ENCODE assay signal across 8 cellular contexts in genomic region chr19:17777840-17778620, GRCh38. TPM values are rescaled to one million over a fixed set of nuclear protein-coding genes. Genes with fewer than 3 reads are reported as not detected.
DNase-seq lines count a peak whose midpoint lies in the region; ATAC-seq, FAIRE-seq and TF ChIP-seq lines count a peak whose summit lies in the region.

No MANE protein-coding gene starts in this region.

- POLR2A ChIA-PET in PC-3 (lab: Charles Lee; ENCODE audit: unreplicated experiment): no interaction called here

- H3K4me2 ChIP-seq in GM23248 (ENCODE audit: unreplicated experiment) (no peak overlapping the region), PC-3 (ENCODE audit: low read length) (peak overlapping the region; percentile 81), astrocyte (ENCODE audit: low read length) (peak overlapping the region; percentile 54), keratinocyte (ENCODE audit: control insufficient read depth, extremely low read depth, insufficient read depth, low read depth, low read length) (peak overlapping the region; percentile 64)

- H3F3A ChIP-seq in GM23248 (ENCODE audit: insufficient read depth) (no peaks in the 10 kb centered on the region), PC-3 (ENCODE audit: low read length, unreplicated experiment) (no peaks in the 10 kb centered on the region)

- H3K9me3 ChIP-seq in GM23248 (ENCODE audit: low read depth) (no peaks in the 10 kb centered on the region), PC-3 (ENCODE audit: low read length) (no peaks in the 10 kb centered on the region), astrocyte (ENCODE audit: insufficient read depth, low read depth, low read length) (no peaks in the 10 kb centered on the region), keratinocyte (ENCODE audit: control insufficient read depth, low read depth, low read length) (no peaks in the 10 kb centered on the region)

- H3K4me3 ChIP-seq in GM23248 (no peak overlapping the region; the same call in 1 of the 2 replicates), PC-3 (ENCODE audit: low read length) (peak overlapping the region; percentile 62), astrocyte (ENCODE audit: insufficient read depth, low read depth, low read length) (no peak overlapping the region), keratinocyte (ENCODE audit: control insufficient read depth in 2 of 3, extremely low read depth in 1 of 3, insufficient read depth in 2 of 3, low read depth in 1 of 3, low read length in 3 of 3) (peak overlapping the region; percentile 32 to 37 (median 37))

- DNase-seq in GM23248 (peak; percentile 69), PC-3 (peak; percentile 94), astrocyte (ENCODE audit: low read depth) (no peak), keratinocyte (ENCODE audit: low read depth, low spot score) (no peak), pons (ENCODE audit: low spot score) (no peak), epidermal melanocyte (ENCODE audit: insufficient read length, low spot score) (no peak)
- peak; percentile 35 for DNase-seq in stimulated activated CD8-positive, alpha-beta memory T cell treated with anti-CD3 and anti-CD28 coated beads, Interleukin-4, amount 100 ng/mL, for 24 hours (ENCODE audit: low read depth)

- no peak overlapping the region for H3K27ac ChIP-seq in GM23248
- H3K27ac ChIP-seq in PC-3 (ENCODE audit: low read length): peak overlapping the region; percentile 56
- H3K27ac ChIP-seq in astrocyte (ENCODE audit: low read depth, low read length): no peak overlapping the region
- no peak overlapping the region for H3K27ac ChIP-seq in keratinocyte (ENCODE audit: control insufficient read depth, insufficient read depth, low read length)

- H3K27ac Mint-ChIP-seq in astrocyte (ENCODE audit: unreplicated experiment): no peak overlapping the region

- H3K9me1 ChIP-seq in keratinocyte (ENCODE audit: control insufficient read depth, extremely low read depth, insufficient read depth, low read length): no peaks in the 10 kb centered on the region

- no TSS peak for BruUV-seq in PC-3 (replicated peaks; lab: Mats Ljungman, UMichigan)

- H3K9me2 ChIP-seq in GM23248 (ENCODE audit: insufficient read depth) (no peaks in the 10 kb centered on the region), PC-3 (replicated peaks; ENCODE audit: low read length) (no peaks in the 10 kb centered on the region)

- no peaks in the 10 kb centered on the region for H3K36me3 Mint-ChIP-seq in astrocyte (ENCODE audit: low read depth, unreplicated experiment)

- in situ Hi-C loops in GM23248 (cut with MboI): no loop called here

- H3K4me3 Mint-ChIP-seq in astrocyte (ENCODE audit: unreplicated experiment): no peak overlapping the region

- intact Hi-C loops in PC-3 (cut with micrococcal nuclease): loop anchor here (2.0 to 5.0 kb wide), 3 partner anchors 19 to 266 kb away; partner anchors contain the start of genes PGLS and RPL18A

- TF ChIP-seq CTCF in PC-3 (conservative IDR thresholded peaks at IDR 0.05; ENCODE audit: low read depth, low read length) (no peak), astrocyte (IDR thresholded peaks at IDR 0.05; ENCODE audit: insufficient read depth, low read depth, low read length) (no peak), keratinocyte (optimal IDR thresholded peaks at IDR 0.05 in 1 of 3, IDR thresholded peaks at IDR 0.05 in 1 of 3, conservative IDR thresholded peaks at IDR 0.05 in 1 of 3; ENCODE audit: extremely low read depth in 1 of 3, insufficient read depth in 2 of 3, low read length in 3 of 3) (no peak)

- H3K4me1 Mint-ChIP-seq in astrocyte (ENCODE audit: low read depth, unreplicated experiment): no peaks in the 10 kb centered on the region

- ATAC-seq in PC-3 (peak; percentile 80), GM18498 (IDR thresholded peaks at IDR 0.05; ENCODE audit: unreplicated experiment) (no peak)

- dilution Hi-C loops in keratinocyte (cut with MboI; ENCODE audit: extremely low pct_ligation_motif_present, low sequenced_read_pairs): no loop called here

- H3K27me3 ChIP-seq in GM23248 (replicated peaks; ENCODE audit: insufficient read depth) (no peaks in the 10 kb centered on the region), PC-3 (ENCODE audit: low read length) (no peaks in the 10 kb centered on the region), astrocyte (ENCODE audit: insufficient read depth, low read length) (no peaks in the 10 kb centered on the region), keratinocyte (ENCODE audit: control insufficient read depth, extremely low read depth, insufficient read depth, low read length) (peaks cover 5% of the 10 kb centered on the region)

- H2AFZ ChIP-seq in GM23248: peak overlapping the region; percentile 57
- H2AFZ ChIP-seq in PC-3 (ENCODE audit: low read length): peak overlapping the region; percentile 87
- peak overlapping the region; percentile 56 for H2AFZ ChIP-seq in astrocyte (ENCODE audit: low read depth, low read length)
- peak overlapping the region; percentile 70 for H2AFZ ChIP-seq in keratinocyte (ENCODE audit: control insufficient read depth, low read length)

- H3K4me1 ChIP-seq in GM23248 (ENCODE audit: insufficient read depth) (no peaks in the 10 kb centered on the region), PC-3 (ENCODE audit: insufficient read depth, low read length) (peaks cover 23% of the 10 kb centered on the region), astrocyte (ENCODE audit: insufficient read depth, low read length) (no peaks in the 10 kb centered on the region), keratinocyte (ENCODE audit: control insufficient read depth, extremely low read depth, insufficient read depth, low read length) (peaks cover 3% of the 10 kb centered on the region)

- H3K9ac ChIP-seq in GM23248 (no peak overlapping the region), PC-3 (ENCODE audit: low read length) (peak overlapping the region; percentile 68), astrocyte (ENCODE audit: low read length) (no peak overlapping the region), keratinocyte (ENCODE audit: control insufficient read depth, extremely low read depth, insufficient read depth, low read length) (no peak overlapping the region)

- H3K27me3 Mint-ChIP-seq in astrocyte (ENCODE audit: low read depth, unreplicated experiment): peaks cover 27% of the 10 kb centered on the region

- no peaks in the 10 kb centered on the region for H4K20me1 ChIP-seq in GM23248 (ENCODE audit: insufficient read depth)
- no peaks in the 10 kb centered on the region for H4K20me1 ChIP-seq in PC-3 (ENCODE audit: low read length)
- H4K20me1 ChIP-seq in astrocyte (ENCODE audit: insufficient read depth, low read length): no peaks in the 10 kb centered on the region
- H4K20me1 ChIP-seq in keratinocyte (ENCODE audit: control insufficient read depth, extremely low read depth, insufficient read depth, low read length): no peaks in the 10 kb centered on the region

- no peaks in the 10 kb centered on the region for H3K36me3 ChIP-seq in GM23248 (ENCODE audit: low read depth)
- H3K36me3 ChIP-seq in PC-3 (ENCODE audit: low read depth, low read length): no peaks in the 10 kb centered on the region
- H3K36me3 ChIP-seq in astrocyte (ENCODE audit: insufficient read depth, low read length): no peaks in the 10 kb centered on the region
- H3K36me3 ChIP-seq in keratinocyte (ENCODE audit: control insufficient read depth in 2 of 2, extremely low read depth in 1 of 2, insufficient read depth in 2 of 2, low read length in 2 of 2): no peaks in the 10 kb centered on the region

- peaks cover 5% of the 10 kb centered on the region for H3K9me3 Mint-ChIP-seq in astrocyte (ENCODE audit: unreplicated experiment)

- WGBS in GM23248 (ENCODE audit: low coverage in 1 of 2, low lambda C conversion rate in 2 of 2, missing lambda C conversion rate in 2 of 2), 2 experiments: 30% methylated on average over 24 to 25 of the region's 25 CpGs

- H3K79me2 ChIP-seq in GM23248 (ENCODE audit: insufficient read depth) (no peaks in the 10 kb centered on the region), PC-3 (ENCODE audit: low read length) (no peaks in the 10 kb centered on the region), astrocyte (ENCODE audit: insufficient read depth, low read length) (no peaks in the 10 kb centered on the region), keratinocyte (ENCODE audit: control insufficient read depth, insufficient read depth, low read length) (no peaks in the 10 kb centered on the region)

- CTCF ChIA-PET in PC-3 (lab: Charles Lee): no interaction called here

- FAIRE-seq in astrocyte (lab: Jason Lieb, UNC): no peak
- no peak for FAIRE-seq in keratinocyte (lab: Jason Lieb, UNC)

RNA-seq across cellular contexts. Expression of gene B3GNT3, which starts 16.9 kb away (rescaled TPM):
- not detected in 2 replicates for total RNA-seq in GM23248 (2014; rRNA removed; shearing (Covaris generic))
- polyA plus RNA-seq in GM23248 (2016; fragmentation: Nextera tagmentation; extraction: Ambion mirVana) (not detected in 2 replicates), keratinocyte (3.6 to 5.1 TPM (median 4.4 TPM) in 3 replicates)
- total RNA-seq in PC-3 (2014; rRNA removed) (39.5 and 41.7 TPM in 2 replicates), astrocyte (0.36 TPM in 1 of 2 replicates, not detected in the other)
- polyA plus RNA-seq in keratinocyte (2011; ENCODE audit: low read depth): 0.59 TPM
- 1.9 and 2.4 TPM in 2 replicates for polyA plus RNA-seq in keratinocyte (2011; cell fraction: cytosol; rRNA removed)
- polyA plus RNA-seq in keratinocyte (2011; cell fraction: nucleus; rRNA removed): 6.2 and 7.7 TPM in 2 replicates
- polyA plus RNA-seq in keratinocyte (2012; ENCODE audit: low replicate concordance): 6.2 and 7.2 TPM in 2 replicates
- 4.9 to 12.7 TPM (median 4.9 TPM) in 3 replicates for polyA minus RNA-seq in keratinocyte
- polyA minus RNA-seq in keratinocyte (2011; cell fraction: cytosol; rRNA and poly(A)+ RNA removed): 5.4 TPM
- polyA minus RNA-seq in keratinocyte (2011; cell fraction: nucleus; rRNA and poly(A)+ RNA removed): 6.3 and 9.2 TPM in 2 replicates

RNA-seq across cellular contexts. Expression of gene FCHO1, which starts 26.8 kb away (rescaled TPM):
- 0.43 and 0.89 TPM in 2 replicates for total RNA-seq in GM23248 (2014; rRNA removed; shearing (Covaris generic))
- polyA plus RNA-seq in GM23248 (2016; fragmentation: Nextera tagmentation; extraction: Ambion mirVana): 0.96 and 1.1 TPM in 2 replicates
- total RNA-seq in PC-3 (2014; rRNA removed): 21.0 and 29.5 TPM in 2 replicates
- total RNA-seq in astrocyte: 1.7 and 2.0 TPM in 2 replicates
- 0.14 to 0.22 TPM (median 0.21 TPM) in 3 replicates for polyA plus RNA-seq in keratinocyte
- 2.6 TPM for polyA plus RNA-seq in keratinocyte (2011; ENCODE audit: low read depth)
- 0.36 and 0.81 TPM in 2 replicates for polyA plus RNA-seq in keratinocyte (2011; cell fraction: cytosol; rRNA removed)
- polyA plus RNA-seq in keratinocyte (2011; cell fraction: nucleus; rRNA removed): 0.42 and 0.69 TPM in 2 replicates
- polyA plus RNA-seq in keratinocyte (2012; ENCODE audit: low replicate concordance): 3.3 and 4.1 TPM in 2 replicates
- polyA minus RNA-seq in keratinocyte: 0.26 to 5.0 TPM (median 0.66 TPM) in 3 replicates
- 4.6 TPM for polyA minus RNA-seq in keratinocyte (2011; cell fraction: cytosol; rRNA and poly(A)+ RNA removed)
- polyA minus RNA-seq in keratinocyte (2011; cell fraction: nucleus; rRNA and poly(A)+ RNA removed): not detected in 2 replicates

RNA-seq across cellular contexts. Expression of gene INSL3, which starts 43.3 kb away (rescaled TPM):
- total RNA-seq in GM23248 (2014; rRNA removed; shearing (Covaris generic)): not detected in 2 replicates
- polyA plus RNA-seq in GM23248 (2016; fragmentation: Nextera tagmentation; extraction: Ambion mirVana) (not detected in 2 replicates), keratinocyte (0.19 to 0.24 TPM in 2 of 3 replicates, not detected in the other)
- total RNA-seq in PC-3 (2014; rRNA removed) (not detected in 2 replicates), astrocyte (not detected in 2 replicates)
- polyA plus RNA-seq in keratinocyte (2011; ENCODE audit: low read depth): not detected
- 0.62 and 0.94 TPM in 2 replicates for polyA plus RNA-seq in keratinocyte (2011; cell fraction: cytosol; rRNA removed)
- 0.42 TPM in 1 of 2 replicates, not detected in the other for polyA plus RNA-seq in keratinocyte (2011; cell fraction: nucleus; rRNA removed)
- 0.16 and 0.99 TPM in 2 replicates for polyA plus RNA-seq in keratinocyte (2012; ENCODE audit: low replicate concordance)
- polyA minus RNA-seq in keratinocyte: 0.51 to 1.5 TPM in 2 of 3 replicates, not detected in the other
- not detected for polyA minus RNA-seq in keratinocyte (2011; cell fraction: cytosol; rRNA and poly(A)+ RNA removed)
- not detected in 2 replicates for polyA minus RNA-seq in keratinocyte (2011; cell fraction: nucleus; rRNA and poly(A)+ RNA removed)

RNA-seq across cellular contexts. Expression of gene MAP1S, which starts 58.8 kb away (rescaled TPM):
- 20.4 and 37.1 TPM in 2 replicates for total RNA-seq in GM23248 (2014; rRNA removed; shearing (Covaris generic))
- polyA plus RNA-seq in GM23248 (2016; fragmentation: Nextera tagmentation; extraction: Ambion mirVana): 41.7 and 44.8 TPM in 2 replicates
- 25.4 and 30.2 TPM in 2 replicates for total RNA-seq in PC-3 (2014; rRNA removed)
- total RNA-seq in astrocyte: 72.3 and 82.2 TPM in 2 replicates
- 3.7 to 10.7 TPM (median 4.4 TPM) in 3 replicates for polyA plus RNA-seq in keratinocyte
- 14.1 TPM for polyA plus RNA-seq in keratinocyte (2011; ENCODE audit: low read depth)
- polyA plus RNA-seq in keratinocyte (2011; cell fraction: cytosol; rRNA removed): 7.0 and 12.9 TPM in 2 replicates
- polyA plus RNA-seq in keratinocyte (2011; cell fraction: nucleus; rRNA removed): 14.1 and 20.7 TPM in 2 replicates
- polyA plus RNA-seq in keratinocyte (2012; ENCODE audit: low replicate concordance): 19.4 and 32.2 TPM in 2 replicates
- 16.1 to 99.8 TPM (median 17.3 TPM) in 3 replicates for polyA minus RNA-seq in keratinocyte
- polyA minus RNA-seq in keratinocyte (2011; cell fraction: cytosol; rRNA and poly(A)+ RNA removed): 78.3 TPM
- 15.6 and 35.6 TPM in 2 replicates for polyA minus RNA-seq in keratinocyte (2011; cell fraction: nucleus; rRNA and poly(A)+ RNA removed)

Comparison
In these comparisons a context has a peak if more than half of its experiments do, and no peak if none do; other contexts are left out.
1. DNase-seq: peak in GM23248 (single experiment), PC-3 (single experiment) and stimulated activated CD8-positive, alpha-beta memory T cell treated with anti-CD3 and anti-CD28 coated beads, Interleukin-4, amount 100 ng/mL, for 24 hours (single experiment); none in astrocyte (single experiment), keratinocyte (single experiment), pons (single experiment) and epidermal melanocyte (single experiment).
2. H3K4me3 ChIP-seq: peak in PC-3 (single experiment) and keratinocyte (3 of 3); none in GM23248 (single experiment) and astrocyte (single experiment).
3. RNA of gene B3GNT3, which starts 16.9 kb away (total RNA-seq): 39.5 to 41.7 TPM in PC-3; 0.36 TPM in astrocyte and not detected in GM23248; every median in the first group is over 10 times any median in the second.
4. Peak in every context shown above with its lines, with median percentiles within 50 percentile points of each other: H2AFZ ChIP-seq.